ENCODE assay signal across 28 cellular contexts in the genomic region with DNA sequence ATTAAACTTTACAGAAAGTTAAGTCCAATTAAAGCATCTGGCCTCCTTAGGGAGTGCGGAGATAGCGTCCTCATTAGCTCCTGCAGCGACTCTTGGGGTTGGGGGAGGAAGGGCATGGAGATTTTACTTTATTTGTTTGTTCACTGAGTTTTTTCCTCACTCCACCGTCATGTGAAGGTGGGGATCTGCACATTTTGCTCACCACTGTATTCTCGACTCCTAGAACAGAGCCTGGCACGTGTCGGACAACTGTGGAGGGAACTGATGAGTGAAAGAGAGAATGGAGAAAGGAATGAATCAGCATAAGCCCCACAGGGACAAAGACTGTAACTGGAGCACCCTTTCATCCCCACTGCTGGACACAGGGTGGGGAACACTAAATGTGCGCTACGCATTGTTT.
"Had no signal": no experiment of that assay in that cellular context is flagged by ENCODE, and none has a peak within 500 bp of the region (broad histone marks: within the 10 kb centered on the region; RNA-seq: fewer than 3 reads in every experiment).

No MANE protein-coding gene starts in this region.

- H3K4me1 Mint-ChIP-seq: neural crest cell; stimulated activated naive CD8-positive, alpha-beta T cell treated with anti-CD3 and anti-CD28 coated beads, Interleukin-15, amount 100 ng/mL, for 72 hours had no signal

- H3K4me3 ChIP-seq: dorsolateral prefrontal cortex, gastroesophageal sphincter, heart left ventricle, hepatocyte, left lung, pancreas, right lobe of liver, smooth muscle cell, transverse colon, upper lobe of right lung, uterus had no signal

- FAIRE-seq: islet of Langerhans, pancreas had no signal

- H3K4me2 ChIP-seq: hepatocyte, smooth muscle cell had no signal

- H3K4me1 ChIP-seq: foreskin keratinocyte, gastroesophageal sphincter, heart left ventricle, left lung, pancreas, right lobe of liver, transverse colon, upper lobe of right lung, uterus had no signal

- H3K9me3 ChIP-seq: neutrophil, pancreas, right lobe of liver, transverse colon, upper lobe of right lung, uterus had no signal

- H3K9me3 Mint-ChIP-seq: natural killer cell treated with Interleukin-12 subunit alpha and Interleukin-12 subunit beta and Interleukin-15 and Interleukin-18, amount 100 ng/mL, for 72 hours had no signal

- H3K27ac Mint-ChIP-seq: natural killer cell treated with Interleukin-12 subunit alpha and Interleukin-12 subunit beta and Interleukin-15 and Interleukin-18, amount 100 ng/mL, for 72 hours had no signal

- H3K27me3 ChIP-seq: foreskin keratinocyte, hepatocyte, left lung, neutrophil, pancreas, right lobe of liver, transverse colon, upper lobe of right lung, uterus had no signal

- DNase-seq: cerebellar nuclear complex; dorsolateral prefrontal cortex; effector CD4-positive, alpha-beta T cell; foreskin keratinocyte; left cardiac atrium; left lung; mesenchymal stem cell; pancreas; right lobe of liver; stimulated activated CD4-positive, alpha-beta T cell treated with anti-CD3 and anti-CD28 coated beads, Interleukin-12 subunit alpha, Interleukin-12 subunit beta, amount 100 ng/mL, for 4 hours; stimulated activated CD4-positive, alpha-beta T cell treated with anti-CD3 and anti-CD28 coated beads, Interleukin-1b, Interleukin-23, amount 100 ng/mL, for 48 hours; stimulated activated CD4-positive, alpha-beta T cell treated with anti-CD3 and anti-CD28 coated beads, Interleukin-4, amount 100 ng/mL, for 1 hour; stimulated activated CD8-positive, alpha-beta memory T cell treated with anti-CD3 and anti-CD28 coated beads, Interleukin-4, amount 100 ng/mL, for 48 hours; stimulated activated naive CD4-positive, alpha-beta T cell; stimulated activated naive CD8-positive, alpha-beta T cell treated with anti-CD3 and anti-CD28 coated beads, Interleukin-15, amount 100 ng/mL, for 72 hours; upper lobe of right lung; uterus had no signal

- H3K4me3 Mint-ChIP-seq: natural killer cell treated with Interleukin-12 subunit alpha and Interleukin-12 subunit beta and Interleukin-15 and Interleukin-18, amount 100 ng/mL, for 72 hours; neural crest cell; stimulated activated naive CD8-positive, alpha-beta T cell treated with anti-CD3 and anti-CD28 coated beads, Interleukin-15, amount 100 ng/mL, for 72 hours had no signal

- H2AFZ ChIP-seq: hepatocyte had no signal

- H3K27me3 Mint-ChIP-seq: stimulated activated naive CD8-positive, alpha-beta T cell treated with anti-CD3 and anti-CD28 coated beads, Interleukin-15, amount 100 ng/mL, for 72 hours had no signal

- H3K79me2 ChIP-seq: hepatocyte had no signal

- H3K27ac ChIP-seq: dorsolateral prefrontal cortex, epithelial cell of prostate, foreskin keratinocyte, gastroesophageal sphincter, heart left ventricle, hepatocyte, left lung, neutrophil, pancreas, right lobe of liver, upper lobe of right lung, uterus had no signal

- H3K36me3 ChIP-seq: gastroesophageal sphincter, heart left ventricle, left lung, neutrophil, pancreas, right lobe of liver, transverse colon, upper lobe of right lung, uterus had no signal

- ATAC-seq: esophagus mucosa; foreskin keratinocyte; natural killer cell treated with Interleukin-12 subunit alpha and Interleukin-12 subunit beta and Interleukin-15 and Interleukin-18, amount 100 ng/mL, for 72 hours; pancreas; right lobe of liver; stimulated activated naive CD8-positive, alpha-beta T cell treated with anti-CD3 and anti-CD28 coated beads, Interleukin-15, amount 100 ng/mL, for 72 hours; upper lobe of right lung had no signal

- H3K36me3 Mint-ChIP-seq: natural killer cell treated with Interleukin-12 subunit alpha and Interleukin-12 subunit beta and Interleukin-15 and Interleukin-18, amount 100 ng/mL, for 72 hours had no signal
